Comparison of ENCODE assay signal across 8 cellular contexts in genomic region chr6:26597389-26597766, GRCh38.
A peak's percentile ranks its signal among the peaks of the same experiment; 100 is the strongest.
DNase-seq lines count a peak whose midpoint lies in the region; ATAC-seq and TF ChIP-seq lines count a peak whose summit lies in the region.

No MANE protein-coding gene starts in this region.

- no peak for TF ChIP-seq CTCF in GM12864 (IDR thresholded peaks at IDR 0.05; ENCODE audit: low read depth, low read length, missing control alignments)
- TF ChIP-seq CTCF in WERI-Rb-1 (IDR thresholded peaks at IDR 0.05; ENCODE audit: low read depth, low read length) = no peak

- H3K4me1 ChIP-seq in iPS DF 6.9 (ENCODE audit: control insufficient read depth, insufficient read depth, low read length) = no peaks in the 10 kb centered on the region; the same call in 1 of the 2 replicates

- H3K27ac ChIP-seq in WERI-Rb-1 = peak overlapping the region; percentile 74
- H3K27ac ChIP-seq in iPS DF 6.9 (ENCODE audit: low read length) = no peak overlapping the region
- peak overlapping the region; percentile 72 to 97 (median 90) for H3K27ac ChIP-seq in skin epidermis

- H3K27me3 ChIP-seq in WERI-Rb-1 (ENCODE audit: insufficient read depth, low read depth, severe bottlenecking) = no peaks in the 10 kb centered on the region
- H3K27me3 ChIP-seq in iPS DF 6.9 (ENCODE audit: control insufficient read depth, insufficient read depth, low read length) = no peaks in the 10 kb centered on the region

- H3K4me3 ChIP-seq in GM12864 (ENCODE audit: low read depth, low read length) (peak overlapping the region; percentile 95), WERI-Rb-1 (ENCODE audit: low read depth, low read length) (peak overlapping the region; percentile 88), iPS DF 6.9 (ENCODE audit: low read length) (peak overlapping the region; percentile 95; the same call in 1 of the 2 replicates), skin epidermis (peak overlapping the region; percentile 78 to 100 (median 83))

- no CpG with 5 or more reads among the region's 10 CpGs for WGBS in iPS DF 6.9 (ENCODE audit: insufficient coverage, insufficient read length)

- H3K9me3 ChIP-seq in WERI-Rb-1 (ENCODE audit: severe bottlenecking) (no peaks in the 10 kb centered on the region), iPS DF 6.9 (ENCODE audit: control insufficient read depth, insufficient read depth, low read length) (no peaks in the 10 kb centered on the region)

- peaks cover 29% of the 10 kb centered on the region for H3K36me3 ChIP-seq in WERI-Rb-1
- H3K36me3 ChIP-seq in iPS DF 6.9 (ENCODE audit: control insufficient read depth, insufficient read depth, low read length) = no peaks in the 10 kb centered on the region

- ATAC-seq in GM21360 (IDR thresholded peaks at IDR 0.05; ENCODE audit: unreplicated experiment) = no peak
- no peak for ATAC-seq in GM21786 (IDR thresholded peaks at IDR 0.05; ENCODE audit: unreplicated experiment)

- no peak for DNase-seq in GM12864 (ENCODE audit: low read depth)
- no peak for DNase-seq in WERI-Rb-1
- no peak for DNase-seq in iPS DF 6.9 (ENCODE audit: low read depth, low spot score)
- DNase-seq in middle frontal gyrus (ENCODE audit: extremely low spot score, low spot score) = no peak
- DNase-seq in activated naive CD4-positive, alpha-beta T cell treated with Interleukin-2 at 50 U/mL for 16 hours = no peak
